In genomic region chr19:19224852-19225494, GRCh38 we compare ENCODE assay signal across 7 cellular contexts. TPM values are rescaled to one million over a fixed set of nuclear protein-coding genes. Genes with fewer than 3 reads are reported as not detected.
DNase-seq lines count a peak whose midpoint lies in the region; ATAC-seq lines count a peak whose summit lies in the region.

No MANE protein-coding gene starts in this region.

- peak; percentile 94 for ATAC-seq in memory B cell (ENCODE audit: low read depth)
- no peak for ATAC-seq in HG02870 (IDR thresholded peaks at IDR 0.05; ENCODE audit: unreplicated experiment)

- peaks cover 19% of the 10 kb centered on the region for H3K27me3 Mint-ChIP-seq in memory B cell

- H3K36me3 Mint-ChIP-seq in memory B cell = no peaks in the 10 kb centered on the region

- peak; percentile 87 for DNase-seq in GM19238 (ENCODE audit: insufficient read length, low spot score)
- DNase-seq in NCI-H2107 treated with DMSO at 0.1 percent for 48 hours (lab: John Stamatoyannopoulos, UW; ENCODE audit: unreplicated experiment) = peak; percentile 26
- DNase-seq in activated CD4-positive, alpha-beta T cell treated with anti-CD3 and anti-CD28 coated beads for 48 hours = peak; percentile 82
- DNase-seq in dermis blood vessel endothelial cell = peak; percentile 46
- peak; percentile 69 to 78 for DNase-seq in memory B cell (ENCODE audit: low spot score in 2 of 2)
- DNase-seq in stimulated activated CD8-positive, alpha-beta memory T cell treated with anti-CD3 and anti-CD28 coated beads, Interleukin-15, amount 100 ng/mL, for 4 hours (ENCODE audit: low read depth in 2 of 2) = peak; percentile 46 to 55

- H3K4me3 Mint-ChIP-seq in memory B cell = peak overlapping the region; percentile 74

- H3K9me3 Mint-ChIP-seq in memory B cell = no peaks in the 10 kb centered on the region

- no peak overlapping the region for H3K27ac Mint-ChIP-seq in memory B cell

- peaks cover 3% of the 10 kb centered on the region for H3K4me1 Mint-ChIP-seq in memory B cell

RNA-seq across cellular contexts. Expression of gene NCAN, which starts 13.2 kb away (rescaled TPM):
- total RNA-seq in dermis blood vessel endothelial cell = not detected in 2 replicates

RNA-seq across cellular contexts. Expression of gene NR2C2AP, which starts 21.8 kb away (rescaled TPM):
- 11.3 and 18.7 TPM in 2 replicates for total RNA-seq in dermis blood vessel endothelial cell

RNA-seq across cellular contexts. Expression of gene RFXANK, which starts 32.9 kb away (rescaled TPM):
- 68.3 and 108 TPM in 2 replicates for total RNA-seq in dermis blood vessel endothelial cell

RNA-seq across cellular contexts. Expression of gene BORCS8, which starts 33.0 kb away (rescaled TPM):
- total RNA-seq in dermis blood vessel endothelial cell = 19.8 and 20.3 TPM in 2 replicates

RNA-seq across cellular contexts. Expression of gene TM6SF2, which starts 48.1 kb away (rescaled TPM):
- not detected in 2 replicates for total RNA-seq in dermis blood vessel endothelial cell

Comparison
In these comparisons a context has a peak if more than half of its experiments do, and no peak if none do; other contexts are left out.
1. DNase-seq: peak in every context shown above with its lines; median percentile 87 in GM19238; 82 in activated CD4-positive, alpha-beta T cell treated with anti-CD3 and anti-CD28 coated beads for 48 hours; 74 in memory B cell; 50 in stimulated activated CD8-positive, alpha-beta memory T cell treated with anti-CD3 and anti-CD28 coated beads, Interleukin-15, amount 100 ng/mL, for 4 hours; 46 in dermis blood vessel endothelial cell; 26 in NCI-H2107 treated with DMSO at 0.1 percent for 48 hours.